ENCODE assay signal across 9 cellular contexts in the genomic region with DNA sequence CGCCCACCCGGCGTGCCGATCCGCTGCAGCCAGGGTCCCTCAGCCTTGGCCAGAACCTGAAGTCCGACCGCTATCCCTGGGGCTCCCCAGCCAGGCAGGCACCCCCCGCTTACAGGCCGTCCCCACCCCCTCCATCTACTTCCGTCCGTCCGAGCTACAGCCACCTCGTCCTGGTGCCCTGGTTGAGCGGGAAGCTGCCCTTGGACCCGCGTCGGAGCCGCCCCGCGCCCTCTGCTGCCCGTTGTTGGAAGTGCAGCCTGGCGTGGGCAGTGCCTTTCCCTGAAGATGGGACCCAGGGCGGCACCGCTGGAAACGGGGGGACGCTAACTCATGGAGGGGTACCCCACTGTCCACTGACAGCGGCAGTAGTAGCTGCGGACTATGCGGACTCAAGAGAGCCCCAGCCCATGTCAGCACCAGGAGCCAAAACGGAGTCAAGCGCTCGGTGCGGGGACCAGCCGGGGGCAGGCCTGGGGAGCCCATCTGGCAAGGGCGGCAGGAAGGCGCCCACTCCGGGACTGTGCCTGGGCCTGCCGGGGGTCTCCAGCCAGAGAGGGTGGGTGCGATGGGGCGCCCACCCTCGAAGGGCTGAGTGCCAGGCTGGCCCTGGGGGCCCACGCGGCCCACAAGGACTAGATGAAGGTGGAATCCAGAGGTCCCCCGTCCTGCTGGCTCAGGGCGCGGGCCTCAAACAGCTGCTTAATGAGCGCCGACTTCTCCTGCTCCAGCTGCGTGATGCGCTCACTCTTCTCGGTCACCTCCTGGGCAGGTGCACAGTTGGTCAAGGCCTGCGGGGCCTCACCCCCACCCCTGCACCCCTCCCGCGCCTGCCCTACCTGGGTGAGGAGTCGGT. TPM values are rescaled to one million over a fixed set of nuclear protein-coding genes. Genes with fewer than 3 reads are reported as not detected.
A peak's percentile ranks its signal among the peaks of the same experiment; 100 is the strongest.
DNase-seq lines count a peak whose midpoint lies in the region; ATAC-seq and TF ChIP-seq lines count a peak whose summit lies in the region.
"Had no signal": no experiment of that assay in that cellular context is flagged by ENCODE, and none has a peak within 500 bp of the region (broad histone marks: within the 10 kb centered on the region; RNA-seq: fewer than 3 reads in every experiment).

No MANE protein-coding gene starts in this region.

- peak; percentile 88 for TF ChIP-seq CTCF in neural progenitor cell (IDR thresholded peaks at IDR 0.05)

- in situ Hi-C loops in KBM-7 (cut with MboI; ENCODE audit: low pct_unique_long_range_greater_than_20kb, low sequenced_read_pairs), result no loop called here

- no peak overlapping the region for H2AFZ ChIP-seq in neural progenitor cell (replicated peaks)

- H3K4me2 ChIP-seq in neural progenitor cell, result no peak overlapping the region

- DNase-seq in NCI-H2171 treated with DMSO at 0.1 percent for 48 hours (lab: John Stamatoyannopoulos, UW), result peak; percentile 31
- no peak for DNase-seq in NCI-H2171 (lab: John Stamatoyannopoulos, UW)
- peak; percentile 51 for DNase-seq in NOMO-1 treated with DMSO at 0.1 percent for 48 hours (lab: John Stamatoyannopoulos, UW; ENCODE audit: unreplicated experiment)
- DNase-seq in activated T-cell treated with anti-CD3 and anti-CD28 coated beads, Interleukin-2, amount 50 U/mL, for 24 hours, result peak; percentile 81
- peak; percentile 33 for DNase-seq in fibroblast of peridontal ligament (ENCODE audit: extremely low read depth)
- peak; percentile 72 for DNase-seq in neural progenitor cell (ENCODE audit: low spot score)
- no peak for DNase-seq in KBM-7

- no peaks in the 10 kb centered on the region for H3K9me3 ChIP-seq in neural progenitor cell (ENCODE audit: low read depth)

- no peak overlapping the region for H3K27ac Mint-ChIP-seq in activated T-cell treated with anti-CD3 and anti-CD28 coated beads, Interleukin-2, amount 50 U/mL, for 24 hours
- no peak overlapping the region for H3K27ac Mint-ChIP-seq in neural progenitor cell
- H3K27ac Mint-ChIP-seq: activated naive CD4-positive, alpha-beta T cell treated with anti-CD3 and anti-CD28 coated beads, Interleukin-2, amount 50 U/mL, for 24 hours had no signal

- no peaks in the 10 kb centered on the region for H3K9me3 Mint-ChIP-seq in activated T-cell treated with anti-CD3 and anti-CD28 coated beads, Interleukin-2, amount 50 U/mL, for 24 hours
- no peaks in the 10 kb centered on the region for H3K9me3 Mint-ChIP-seq in neural progenitor cell
- H3K9me3 Mint-ChIP-seq: activated naive CD4-positive, alpha-beta T cell treated with anti-CD3 and anti-CD28 coated beads, Interleukin-2, amount 50 U/mL, for 24 hours had no signal

- peaks cover 2% of the 10 kb centered on the region for H3K36me3 Mint-ChIP-seq in activated T-cell treated with anti-CD3 and anti-CD28 coated beads, Interleukin-2, amount 50 U/mL, for 24 hours (ENCODE audit: low read depth)
- H3K36me3 Mint-ChIP-seq in neural progenitor cell, result no peaks in the 10 kb centered on the region
- H3K36me3 Mint-ChIP-seq: activated naive CD4-positive, alpha-beta T cell treated with anti-CD3 and anti-CD28 coated beads, Interleukin-2, amount 50 U/mL, for 24 hours had no signal

- peaks cover 7% of the 10 kb centered on the region for H3K4me1 Mint-ChIP-seq in activated T-cell treated with anti-CD3 and anti-CD28 coated beads, Interleukin-2, amount 50 U/mL, for 24 hours (ENCODE audit: low read depth)
- peaks cover 4% of the 10 kb centered on the region for H3K4me1 Mint-ChIP-seq in neural progenitor cell

- no peak overlapping the region for H3K4me3 ChIP-seq in neural progenitor cell

- peaks cover under 1% of the 10 kb centered on the region for H3K4me1 ChIP-seq in neural progenitor cell

- peaks cover 8% of the 10 kb centered on the region for H3K27me3 Mint-ChIP-seq in activated T-cell treated with anti-CD3 and anti-CD28 coated beads, Interleukin-2, amount 50 U/mL, for 24 hours
- peaks cover 5% of the 10 kb centered on the region for H3K27me3 Mint-ChIP-seq in neural progenitor cell (ENCODE audit: insufficient read depth, low read depth)

- peaks cover 41% of the 10 kb centered on the region for H4K20me1 ChIP-seq in neural progenitor cell (ENCODE audit: low read depth)

- peaks cover 10% of the 10 kb centered on the region for H3F3A ChIP-seq in neural progenitor cell (ENCODE audit: low read depth)

- no peaks in the 10 kb centered on the region for H3K36me3 ChIP-seq in neural progenitor cell

- H3K27me3 ChIP-seq in neural progenitor cell, result peaks cover 13% of the 10 kb centered on the region

- H3K27ac ChIP-seq in neural progenitor cell, result no peak overlapping the region

- H3K4me3 Mint-ChIP-seq in activated T-cell treated with anti-CD3 and anti-CD28 coated beads, Interleukin-2, amount 50 U/mL, for 24 hours, result no peak overlapping the region
- H3K4me3 Mint-ChIP-seq in neural progenitor cell, result no peak overlapping the region
- H3K4me3 Mint-ChIP-seq: activated naive CD4-positive, alpha-beta T cell treated with anti-CD3 and anti-CD28 coated beads, Interleukin-2, amount 50 U/mL, for 24 hours had no signal

- no peak overlapping the region for H3K9ac ChIP-seq in neural progenitor cell

- ATAC-seq in HG03460 (IDR thresholded peaks at IDR 0.05; ENCODE audit: unreplicated experiment), result no peak

- no peaks in the 10 kb centered on the region for H3K79me2 ChIP-seq in neural progenitor cell (ENCODE audit: low read depth)

RNA-seq across cellular contexts. Expression of a gene that starts 6.1 kb away (rescaled TPM):
- 5.7 and 27.7 TPM in 2 replicates for total RNA-seq in neural progenitor cell (ENCODE audit: low replicate concordance)

RNA-seq across cellular contexts. Expression of a gene that starts 10.4 kb away (rescaled TPM):
- total RNA-seq in neural progenitor cell (ENCODE audit: low replicate concordance), result not detected in 2 replicates

RNA-seq across cellular contexts. Expression of a gene that starts 13.1 kb away (rescaled TPM):
- 0.12 and 0.51 TPM in 2 replicates for total RNA-seq in neural progenitor cell (ENCODE audit: low replicate concordance)

RNA-seq across cellular contexts. Expression of a gene that starts 18.3 kb away (rescaled TPM):
- 3.8 and 31.3 TPM in 2 replicates for total RNA-seq in neural progenitor cell (ENCODE audit: low replicate concordance)

RNA-seq across cellular contexts. Expression of a gene that starts 22.5 kb away (rescaled TPM):
- 24.6 and 43.5 TPM in 2 replicates for total RNA-seq in neural progenitor cell (ENCODE audit: low replicate concordance)

Comparison
In these comparisons a context has a peak if more than half of its experiments do, and no peak if none do; other contexts are left out.
1. DNase-seq: peak in NCI-H2171 treated with DMSO at 0.1 percent for 48 hours (single experiment), NOMO-1 treated with DMSO at 0.1 percent for 48 hours (single experiment), activated T-cell treated with anti-CD3 and anti-CD28 coated beads, Interleukin-2, amount 50 U/mL, for 24 hours (single experiment), fibroblast of peridontal ligament (single experiment) and neural progenitor cell (single experiment); none in NCI-H2171 (single experiment) and KBM-7 (single experiment).